8 cellular contexts compared by ENCODE assay signal in the genomic region with DNA sequence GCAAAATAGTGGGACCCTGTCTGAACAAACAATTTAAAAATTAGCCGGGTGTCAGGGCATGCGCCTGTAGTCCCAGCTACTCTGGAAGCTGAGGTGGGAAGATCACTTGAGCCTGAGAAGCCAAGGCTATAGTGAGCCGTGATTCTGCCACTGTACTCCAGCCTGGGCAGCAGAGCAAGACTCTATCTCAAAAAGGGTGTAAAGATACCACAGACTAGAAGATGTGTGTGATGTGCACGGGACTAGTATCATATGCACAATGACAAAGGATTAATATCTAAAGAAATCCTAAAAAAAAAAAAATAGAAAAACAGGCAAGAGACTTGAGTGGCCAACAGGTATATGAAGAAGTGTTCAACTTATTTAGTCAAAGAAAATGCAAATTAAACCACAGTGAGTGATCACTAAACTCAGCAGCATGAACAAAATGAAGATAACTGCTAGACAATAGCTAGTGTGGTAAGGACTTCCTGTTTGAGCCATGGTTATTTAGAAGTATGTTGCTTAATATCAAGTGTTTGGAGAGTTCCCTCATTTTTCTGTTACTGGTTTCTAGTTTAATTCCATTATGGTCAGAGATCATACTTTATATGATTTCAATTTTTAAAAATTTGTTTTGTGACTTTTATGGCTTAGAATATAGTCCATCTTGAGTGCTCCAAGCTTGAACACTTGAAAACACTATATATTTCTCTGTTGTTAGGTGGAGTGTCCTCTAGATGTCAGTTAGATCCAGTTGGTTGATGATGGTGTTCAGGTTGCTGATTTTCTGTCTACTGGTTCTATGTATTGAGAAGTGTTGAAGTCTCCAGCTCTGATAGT. TPM values are rescaled to one million over a fixed set of nuclear protein-coding genes. Genes with fewer than 3 reads are reported as not detected.
DNase-seq lines count a peak whose midpoint lies in the region; TF ChIP-seq lines count a peak whose summit lies in the region.

No MANE protein-coding gene starts in this region.

- no peaks in the 10 kb centered on the region for H3K36me3 ChIP-seq in esophagus squamous epithelium
- no peaks in the 10 kb centered on the region for H3K36me3 ChIP-seq in tibial artery
- no peaks in the 10 kb centered on the region for H3K36me3 ChIP-seq in stomach

- H3K4me3 Mint-ChIP-seq in activated naive CD4-positive, alpha-beta T cell treated with anti-CD3 and anti-CD28 coated beads, Interleukin-2, amount 10 ng/mL, durations not matched to agents 7 days and 5 days = no peak overlapping the region
- peak overlapping the region; percentile 10 for H3K4me3 Mint-ChIP-seq in activated T-helper 2 cell treated with anti-CD3 and anti-CD28 coated beads, Interferon-gamma antibody, Interleukin-2, Interleukin-4, amounts not matched to agents 10 μg/mL and 5 μg/mL and 100 μg/mL, durations not matched to agents 14 hours and 24 hours and 36 hours (ENCODE audit: low read depth)

- H3K27me3 Mint-ChIP-seq in activated naive CD4-positive, alpha-beta T cell treated with anti-CD3 and anti-CD28 coated beads, Interleukin-2, amount 10 ng/mL, durations not matched to agents 7 days and 5 days = no peaks in the 10 kb centered on the region
- H3K27me3 Mint-ChIP-seq in activated T-helper 2 cell treated with anti-CD3 and anti-CD28 coated beads, Interferon-gamma antibody, Interleukin-2, Interleukin-4, amounts not matched to agents 10 μg/mL and 5 μg/mL and 100 μg/mL, durations not matched to agents 14 hours and 24 hours and 36 hours (ENCODE audit: low read depth) = no peaks in the 10 kb centered on the region

- no peaks in the 10 kb centered on the region for H3K27me3 ChIP-seq in esophagus squamous epithelium
- H3K27me3 ChIP-seq in tibial artery = no peaks in the 10 kb centered on the region
- no peaks in the 10 kb centered on the region for H3K27me3 ChIP-seq in stomach

- DNase-seq in activated naive CD4-positive, alpha-beta T cell treated with anti-CD3 and anti-CD28 coated beads, Interleukin-2, amount 10 ng/mL, durations not matched to agents 7 days and 5 days = no peak
- no peak for DNase-seq in activated naive CD4-positive, alpha-beta T cell (lab: John Stamatoyannopoulos, UW)
- DNase-seq in Kasumi-1 (lab: John Stamatoyannopoulos, UW) (peak; percentile 64), esophagus squamous epithelium (lab: John Stamatoyannopoulos, UW) (no peak), tibial artery (no peak), stomach (no peak)
- DNase-seq in activated T-helper 2 cell treated with anti-CD3 and anti-CD28 coated beads, Interferon-gamma antibody, Interleukin-2, Interleukin-4, amounts not matched to agents 10 μg/mL and 5 μg/mL and 100 μg/mL, durations not matched to agents 14 hours and 24 hours and 36 hours (ENCODE audit: low spot score) = no peak
- DNase-seq in stimulated activated CD4-positive, alpha-beta T cell treated with anti-CD3 and anti-CD28 coated beads, Interleukin-2, amount 100 ng/mL, for 24 hours = no peak

- peak overlapping the region; percentile 74 for H3K27ac Mint-ChIP-seq in activated naive CD4-positive, alpha-beta T cell treated with anti-CD3 and anti-CD28 coated beads, Interleukin-2, amount 10 ng/mL, durations not matched to agents 7 days and 5 days
- peak overlapping the region; percentile 89 for H3K27ac Mint-ChIP-seq in activated T-helper 2 cell treated with anti-CD3 and anti-CD28 coated beads, Interferon-gamma antibody, Interleukin-2, Interleukin-4, amounts not matched to agents 10 μg/mL and 5 μg/mL and 100 μg/mL, durations not matched to agents 14 hours and 24 hours and 36 hours

- intact Hi-C loops in activated T-helper 2 cell treated with anti-CD3 and anti-CD28 coated beads, Interferon-gamma antibody, Interleukin-2, Interleukin-4, amounts not matched to agents 10 μg/mL and 5 μg/mL and 100 μg/mL, durations not matched to agents 14 hours and 24 hours and 36 hours (cut with micrococcal nuclease) = no loop called here
- intact Hi-C loops in esophagus squamous epithelium (cut with DNase I) (no loop called here), tibial artery (cut with DNase I; ENCODE audit: low total_unique reads) (no loop called here), stomach (cut with DNase I; ENCODE audit: low total_unique reads) (no loop called here)

- no peak overlapping the region for H3K27ac ChIP-seq in esophagus squamous epithelium
- H3K27ac ChIP-seq in tibial artery = no peak overlapping the region
- H3K27ac ChIP-seq in stomach = no peak overlapping the region

- H3K36me3 Mint-ChIP-seq in activated naive CD4-positive, alpha-beta T cell treated with anti-CD3 and anti-CD28 coated beads, Interleukin-2, amount 10 ng/mL, durations not matched to agents 7 days and 5 days = peaks cover 2% of the 10 kb centered on the region
- peaks cover 3% of the 10 kb centered on the region for H3K36me3 Mint-ChIP-seq in activated T-helper 2 cell treated with anti-CD3 and anti-CD28 coated beads, Interferon-gamma antibody, Interleukin-2, Interleukin-4, amounts not matched to agents 10 μg/mL and 5 μg/mL and 100 μg/mL, durations not matched to agents 14 hours and 24 hours and 36 hours (ENCODE audit: low read depth)

- H3K9me3 ChIP-seq in esophagus squamous epithelium (no peaks in the 10 kb centered on the region), tibial artery (no peaks in the 10 kb centered on the region), stomach (no peaks in the 10 kb centered on the region)

- no peaks in the 10 kb centered on the region for H3K9me3 Mint-ChIP-seq in activated naive CD4-positive, alpha-beta T cell treated with anti-CD3 and anti-CD28 coated beads, Interleukin-2, amount 10 ng/mL, durations not matched to agents 7 days and 5 days
- no peaks in the 10 kb centered on the region for H3K9me3 Mint-ChIP-seq in activated T-helper 2 cell treated with anti-CD3 and anti-CD28 coated beads, Interferon-gamma antibody, Interleukin-2, Interleukin-4, amounts not matched to agents 10 μg/mL and 5 μg/mL and 100 μg/mL, durations not matched to agents 14 hours and 24 hours and 36 hours

- H3K4me3 ChIP-seq in esophagus squamous epithelium (no peak overlapping the region), tibial artery (no peak overlapping the region), stomach (no peak overlapping the region)

- peaks cover 0 to 4% (median 0%) of the 10 kb centered on the region in 3 donors for H3K4me1 ChIP-seq in esophagus squamous epithelium
- H3K4me1 ChIP-seq in tibial artery = no peaks in the 10 kb centered on the region
- H3K4me1 ChIP-seq in stomach = peaks cover 0 to 16% (median under 1%) of the 10 kb centered on the region in 4 donors

- TF ChIP-seq CTCF in esophagus squamous epithelium (IDR thresholded peaks at IDR 0.05) (no peak), tibial artery (IDR thresholded peaks at IDR 0.05) (no peak), stomach (IDR thresholded peaks at IDR 0.05) (no peak)

- H3K4me1 Mint-ChIP-seq in activated naive CD4-positive, alpha-beta T cell treated with anti-CD3 and anti-CD28 coated beads, Interleukin-2, amount 10 ng/mL, durations not matched to agents 7 days and 5 days = peaks cover 22% of the 10 kb centered on the region
- peaks cover 28% of the 10 kb centered on the region for H3K4me1 Mint-ChIP-seq in activated T-helper 2 cell treated with anti-CD3 and anti-CD28 coated beads, Interferon-gamma antibody, Interleukin-2, Interleukin-4, amounts not matched to agents 10 μg/mL and 5 μg/mL and 100 μg/mL, durations not matched to agents 14 hours and 24 hours and 36 hours (ENCODE audit: low read depth)

- TF ChIP-seq POLR2A in esophagus squamous epithelium (IDR thresholded peaks at IDR 0.05) (no peak), stomach (IDR thresholded peaks at IDR 0.05) (no peak)

- CTCF ChIA-PET in activated naive CD4-positive, alpha-beta T cell treated with anti-CD3 and anti-CD28 coated beads, Interleukin-2, amount 10 ng/mL, durations not matched to agents 7 days and 5 days (lab: Charles Lee) = interaction anchor here (0.7 to 1.9 kb wide), 17 partner anchors 11 to 628 kb away, joined by 3 to 11 read pairs (median 3); a partner anchor contains a TSS

- WGBS in esophagus squamous epithelium, 2 donors = 70 to 76% methylated on average over 4 of the region's 4 CpGs
- WGBS in stomach, 5 donors = 72 to 84% (median 77%) methylated on average over 4 of the region's 4 CpGs

- TF ChIP-seq EP300 in stomach (IDR thresholded peaks at IDR 0.05) = no peak

RNA-seq across cellular contexts. Expression of a gene that starts 14.7 kb away (rescaled TPM):
- total RNA-seq in activated T-helper 2 cell treated with anti-CD3 and anti-CD28 coated beads, Interferon-gamma antibody, Interleukin-2, Interleukin-4, amounts not matched to agents 10 μg/mL and 5 μg/mL and 100 μg/mL, durations not matched to agents 14 hours and 24 hours and 36 hours = 11.8 and 12.2 TPM in 2 replicates
- total RNA-seq in esophagus squamous epithelium (1 to 10 TPM; 3.1 to 5.6 (median 3.9) TPM), stomach (10 to 100 TPM in 1 of 5 donors, 1 to 10 TPM in 4; 5.1 to 19.7 (median 8.0) TPM)
- 1 to 10 TPM in 1 of 3 donors, under 1 TPM in 2; 0.76 to 1.3 (median 1.00) TPM for polyA plus RNA-seq in stomach

RNA-seq across cellular contexts. Expression of a gene that starts 28.4 kb away (rescaled TPM):
- total RNA-seq in activated T-helper 2 cell treated with anti-CD3 and anti-CD28 coated beads, Interferon-gamma antibody, Interleukin-2, Interleukin-4, amounts not matched to agents 10 μg/mL and 5 μg/mL and 100 μg/mL, durations not matched to agents 14 hours and 24 hours and 36 hours = 14.0 and 14.6 TPM in 2 replicates
- total RNA-seq in esophagus squamous epithelium (10 to 100 TPM in 2 of 4 donors, 1 to 10 TPM in 2; 5.7 to 13.4 (median 9.9) TPM), stomach (100 to 1,000 TPM in 1 of 5 donors, 10 to 100 TPM in 4; 35.2 to 128 (median 43.0) TPM)
- polyA plus RNA-seq in stomach = 10 to 100 TPM; 10.4 to 25.7 (median 25.0) TPM

RNA-seq across cellular contexts. Expression of a gene that starts 48.9 kb away (rescaled TPM):
- total RNA-seq in activated T-helper 2 cell treated with anti-CD3 and anti-CD28 coated beads, Interferon-gamma antibody, Interleukin-2, Interleukin-4, amounts not matched to agents 10 μg/mL and 5 μg/mL and 100 μg/mL, durations not matched to agents 14 hours and 24 hours and 36 hours = 28.8 and 29.6 TPM in 2 replicates
- total RNA-seq in esophagus squamous epithelium (1 to 10 TPM in 3 of 4 donors, under 1 TPM in 1; 0.70 to 4.0 (median 1.8) TPM), stomach (10 to 100 TPM in 2 of 5 donors, 1 to 10 TPM in 2, not detected in 1; 1.7 to 17.0 (median 12.8) TPM)
- under 1 TPM; 0.45 to 0.50 (median 0.46) TPM for polyA plus RNA-seq in stomach

Comparison
In these comparisons a context has a peak if more than half of its experiments do, and no peak if none do; other contexts are left out.
1. DNase-seq: peak in Kasumi-1 (2 of 2); none in activated naive CD4-positive, alpha-beta T cell treated with anti-CD3 and anti-CD28 coated beads, Interleukin-2, amount 10 ng/mL, durations not matched to agents 7 days and 5 days (single experiment), activated naive CD4-positive, alpha-beta T cell (0 of 4), activated T-helper 2 cell treated with anti-CD3 and anti-CD28 coated beads, Interferon-gamma antibody, Interleukin-2, Interleukin-4, amounts not matched to agents 10 μg/mL and 5 μg/mL and 100 μg/mL, durations not matched to agents 14 hours and 24 hours and 36 hours (single experiment), esophagus squamous epithelium (single experiment), tibial artery (0 of 2), stimulated activated CD4-positive, alpha-beta T cell treated with anti-CD3 and anti-CD28 coated beads, Interleukin-2, amount 100 ng/mL, for 24 hours (0 of 2) and stomach (single experiment).